22 cellular contexts compared by ENCODE assay signal in genomic region chr4:8916914-8917305, GRCh38. TPM values are rescaled to one million over a fixed set of nuclear protein-coding genes. Genes with fewer than 3 reads are reported as not detected.
DNase-seq lines count a peak whose midpoint lies in the region; ATAC-seq, FAIRE-seq and TF ChIP-seq lines count a peak whose summit lies in the region.
"Had no signal": no experiment of that assay in that cellular context is flagged by ENCODE, and none has a peak within 500 bp of the region (broad histone marks: within the 10 kb centered on the region; RNA-seq: fewer than 3 reads in every experiment).

No MANE protein-coding gene starts in this region.

- no peaks in the 10 kb centered on the region for H3K9me3 ChIP-seq in osteoblast (ENCODE audit: low read depth, low read length)
- H3K9me3 ChIP-seq: BE2C, Caco-2 had no signal

- no peak for ATAC-seq in activated naive CD4-positive, alpha-beta T cell treated with anti-CD3 and anti-CD28 coated beads, Interleukin-2, amount 50 U/mL, for 72 hours
- ATAC-seq in SK-N-SH treated with all-trans-retinoic acid at 6 μM for 48 hours: no peak
- no peak for ATAC-seq in HG02981 (IDR thresholded peaks at IDR 0.05; ENCODE audit: unreplicated experiment)

- FAIRE-seq in frontal cortex (lab: Jason Lieb, UNC): no peak
- FAIRE-seq: A204.1, D721Med, G401.6, HTR-8/SVneo had no signal

- DNase-seq in activated naive CD4-positive, alpha-beta T cell treated with anti-CD3 and anti-CD28 coated beads, Interleukin-2, amount 50 U/mL, for 72 hours (ENCODE audit: low spot score in 2 of 2): peak; percentile 0 to 20
- DNase-seq in activated naive CD4-positive, alpha-beta T cell (lab: John Stamatoyannopoulos, UW): no peak
- DNase-seq in H7 (peak; percentile 5), frontal cortex (ENCODE audit: low spot score in 2 of 2) (peak; percentile 0 to 1), osteoblast (ENCODE audit: insufficient read length, low spot score, missing footprints) (peak; percentile 55)
- DNase-seq in activated T-cell treated with anti-CD3 and anti-CD28 coated beads, Interleukin-2, amount 50 U/mL, for 1 hour: no peak
- DNase-seq: ACHN; BE2C; C1 segment of cervical spinal cord; CD4-positive, CD25-positive, alpha-beta regulatory T cell; GM23248; IMR-90; Karpas-422; KBM-7 had no signal

- H3K4me1 ChIP-seq in osteoblast (ENCODE audit: insufficient read depth, low read length): no peaks in the 10 kb centered on the region
- H3K4me1 ChIP-seq: BE2C, Caco-2 had no signal

- TF ChIP-seq CTCF in osteoblast (IDR thresholded peaks at IDR 0.05; ENCODE audit: extremely low read depth, low read depth, low read length): no peak

- H3K27ac Mint-ChIP-seq in activated naive CD4-positive, alpha-beta T cell treated with anti-CD3 and anti-CD28 coated beads, Interleukin-2, amount 50 U/mL, for 72 hours: no peak overlapping the region
- H3K27ac Mint-ChIP-seq: CD4-positive, CD25-positive, alpha-beta regulatory T cell; H9 had no signal

- no peaks in the 10 kb centered on the region for H4K20me1 ChIP-seq in osteoblast (ENCODE audit: insufficient read depth, low read length)

- no peak overlapping the region for H3K27ac ChIP-seq in osteoblast (ENCODE audit: low read depth, low read length)
- H3K27ac ChIP-seq: GM23248 had no signal

- no peak overlapping the region for H2AFZ ChIP-seq in osteoblast (ENCODE audit: low read length)
- H2AFZ ChIP-seq: GM23248 had no signal

- H3K79me2 ChIP-seq in osteoblast (ENCODE audit: insufficient read depth, low read length): no peaks in the 10 kb centered on the region

- H3K9me3 Mint-ChIP-seq in activated naive CD4-positive, alpha-beta T cell treated with anti-CD3 and anti-CD28 coated beads, Interleukin-2, amount 50 U/mL, for 72 hours: no peaks in the 10 kb centered on the region

- H3K36me3 Mint-ChIP-seq in activated naive CD4-positive, alpha-beta T cell treated with anti-CD3 and anti-CD28 coated beads, Interleukin-2, amount 50 U/mL, for 72 hours: no peaks in the 10 kb centered on the region
- H3K36me3 Mint-ChIP-seq: CD4-positive, CD25-positive, alpha-beta regulatory T cell had no signal

- H3K4me3 ChIP-seq in H7 (ENCODE audit: insufficient read depth, low read depth, low read length): no peak overlapping the region
- no peak overlapping the region for H3K4me3 ChIP-seq in osteoblast (ENCODE audit: insufficient read depth, low read length)
- H3K4me3 ChIP-seq: GM23248 had no signal

- no peak overlapping the region for H3K4me2 ChIP-seq in osteoblast (ENCODE audit: insufficient read depth, low read length)

- H3K27me3 ChIP-seq in H7 (ENCODE audit: control insufficient read depth, insufficient read depth, low read length): peaks cover 1% of the 10 kb centered on the region
- H3K27me3 ChIP-seq in osteoblast (ENCODE audit: insufficient read depth, low read length): no peaks in the 10 kb centered on the region

- no peaks in the 10 kb centered on the region for H3K36me3 ChIP-seq in H7 (replicated peaks; ENCODE audit: control insufficient read depth, insufficient read depth, low read length)
- H3K36me3 ChIP-seq in osteoblast (ENCODE audit: insufficient read depth, low read length): no peaks in the 10 kb centered on the region
- H3K36me3 ChIP-seq: BE2C had no signal

TF ChIP-seq in SK-N-SH treated with all-trans-retinoic acid at 6 μM for 48 hours, 23 proteins besides CTCF, POLR2A, EP300 and RAD21:
- TF ChIP-seq ZNF8 (CRISPR knock-in tag; IDR thresholded peaks at IDR 0.05) (no peak), ZFP30 (CRISPR knock-in tag; IDR thresholded peaks at IDR 0.05) (no peak), CREB5 (CRISPR knock-in tag; IDR thresholded peaks at IDR 0.05; ENCODE audit: low read depth) (no peak), CSDC2 (CRISPR knock-in tag; IDR thresholded peaks at IDR 0.05) (no peak), GLIS3 (CRISPR knock-in tag; IDR thresholded peaks at IDR 0.05) (no peak), ZNF70 (CRISPR knock-in tag; IDR thresholded peaks at IDR 0.05) (no peak), POU6F1 (CRISPR knock-in tag; IDR thresholded peaks at IDR 0.05; ENCODE audit: borderline replicate concordance, low read depth) (no peak), ZFP3 (CRISPR knock-in tag; IDR thresholded peaks at IDR 0.05) (no peak), TCF4 (CRISPR knock-in tag; IDR thresholded peaks at IDR 0.05; ENCODE audit: borderline replicate concordance) (no peak), TSHZ2 (CRISPR knock-in tag; IDR thresholded peaks at IDR 0.05) (no peak), SNAI2 (CRISPR knock-in tag; IDR thresholded peaks at IDR 0.05) (no peak), ZC3H10 (CRISPR knock-in tag; IDR thresholded peaks at IDR 0.05) (no peak), ISL1 (CRISPR knock-in tag; IDR thresholded peaks at IDR 0.05) (no peak), PPARA (CRISPR knock-in tag; IDR thresholded peaks at IDR 0.05; ENCODE audit: borderline replicate concordance) (no peak), ZNF565 (CRISPR knock-in tag; conservative IDR thresholded peaks at IDR 0.05; ENCODE audit: low read depth) (no peak), ARNTL (CRISPR knock-in tag; IDR thresholded peaks at IDR 0.05; ENCODE audit: borderline replicate concordance, low read depth) (no peak), PATZ1 (CRISPR knock-in tag; IDR thresholded peaks at IDR 0.05; ENCODE audit: borderline replicate concordance) (no peak), OSR1 (CRISPR knock-in tag; IDR thresholded peaks at IDR 0.05) (no peak)

RNA-seq across cellular contexts. Expression of gene HMX1, which starts 45.3 kb away (rescaled TPM):
- total RNA-seq in activated naive CD4-positive, alpha-beta T cell treated with anti-CD3 and anti-CD28 coated beads, Interleukin-2, amount 50 U/mL, for 72 hours: not detected
- total RNA-seq in H7 (2014; rRNA removed; shearing (Covaris generic)): 2.0 and 4.4 TPM in 2 replicates
- not detected for total RNA-seq in frontal cortex
- total RNA-seq in osteoblast: not detected in 2 replicates
- total RNA-seq: CD4-positive, CD25-positive, alpha-beta regulatory T cell; GM23248; IMR-90 had no signal

Comparison
In these comparisons a context has a peak if more than half of its experiments do, and no peak if none do; other contexts are left out.
1. DNase-seq: peak in activated naive CD4-positive, alpha-beta T cell treated with anti-CD3 and anti-CD28 coated beads, Interleukin-2, amount 50 U/mL, for 72 hours (2 of 2), H7 (single experiment), frontal cortex (2 of 2) and osteoblast (single experiment); none in activated naive CD4-positive, alpha-beta T cell (0 of 4) and activated T-cell treated with anti-CD3 and anti-CD28 coated beads, Interleukin-2, amount 50 U/mL, for 1 hour (single experiment).